ENCODE assay signal across 8 cellular contexts in the genomic region with DNA sequence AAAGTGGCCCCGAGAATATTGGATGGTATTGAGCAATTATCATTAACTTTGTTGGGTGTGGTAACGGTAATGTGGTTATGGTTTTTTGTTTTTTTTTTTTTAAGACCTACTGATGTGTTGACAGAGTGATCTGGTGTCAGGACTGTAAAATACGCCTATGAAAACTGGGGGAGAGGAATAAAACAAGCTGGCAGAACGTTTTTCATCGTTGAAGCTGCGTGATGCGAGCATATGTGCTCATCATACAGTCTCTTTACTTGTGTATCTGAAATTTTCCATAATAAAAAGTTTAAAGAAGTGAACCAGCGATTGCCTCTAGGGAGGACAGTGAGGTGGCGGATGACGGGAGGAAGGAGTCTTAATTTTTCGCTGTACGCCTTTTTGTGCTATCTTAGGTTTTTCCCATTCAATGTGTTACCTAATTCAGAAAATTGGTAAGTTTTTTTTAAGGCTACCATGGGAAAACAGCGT. TPM values are rescaled to one million over a fixed set of nuclear protein-coding genes. Genes with fewer than 3 reads are reported as not detected.
DNase-seq lines count a peak whose midpoint lies in the region; ATAC-seq, FAIRE-seq and TF ChIP-seq lines count a peak whose summit lies in the region.

No MANE protein-coding gene starts in this region.

- no peaks in the 10 kb centered on the region for H4K20me1 ChIP-seq in GM12878 (ENCODE audit: control insufficient read depth, insufficient read depth)

- RAD21 ChIA-PET in GM12878 (lab: Charles Lee; ENCODE audit: unreplicated experiment) = interaction anchor here (1.1 to 2.2 kb wide), 3 partner anchors 122 to 133 kb away, joined by 3 to 13 read pairs (median 4); no protein-coding TSS in a partner anchor

- H3K36me3 ChIP-seq in CD8-positive, alpha-beta memory T cell (ENCODE audit: insufficient read depth, low read length) = peaks cover 3% of the 10 kb centered on the region
- H3K36me3 ChIP-seq in GM12878 (ENCODE audit: control insufficient read depth in 2 of 2, insufficient read depth in 2 of 2, low read length in 1 of 2) = no peaks in the 10 kb centered on the region
- peaks cover 0 to 4% of the 10 kb centered on the region in 2 donors for H3K36me3 ChIP-seq in vagina

- peak overlapping the region; percentile 86 for H3K4me2 ChIP-seq in GM12878 (ENCODE audit: control insufficient read depth, insufficient read depth)

- H3K4me1 Mint-ChIP-seq in CD8-positive, alpha-beta memory T cell = peaks cover 50 to 69% (median 68%) of the 10 kb centered on the region in 3 donors

- peak overlapping the region; percentile 85 for H2AFZ ChIP-seq in GM12878 (ENCODE audit: control insufficient read depth, low read depth, low read length)

- peak overlapping the region; percentile 72 to 98 (median 88) for H3K27ac Mint-ChIP-seq in CD8-positive, alpha-beta memory T cell

- TF ChIP-seq POLR2A in GM12878 (IDR thresholded peaks at IDR 0.05; ENCODE audit: low read depth, low read length) (no peak), vagina (IDR thresholded peaks at IDR 0.05) (no peak)

- SMC1A ChIA-PET in GM12878 (lab: Charles Lee; ENCODE audit: uncharacterized antibody, unreplicated experiment) = interaction anchor here (0.6 to 1.0 kb wide), 4 partner anchors 12 to 225 kb away, joined by 3 read pairs; no protein-coding TSS in a partner anchor

- in situ Hi-C loops in GM12878 (cut with MboI) = no loop called here

- peak overlapping the region; percentile 87 to 96 (median 91) for H3K4me3 Mint-ChIP-seq in CD8-positive, alpha-beta memory T cell

- peaks cover 45% of the 10 kb centered on the region for H3K4me1 ChIP-seq in CD8-positive, alpha-beta memory T cell (ENCODE audit: insufficient read depth, low read length)
- H3K4me1 ChIP-seq in GM12878 (ENCODE audit: control insufficient read depth, insufficient read depth, low read length) = peaks cover 13% of the 10 kb centered on the region
- peaks cover 54% of the 10 kb centered on the region for H3K4me1 ChIP-seq in vagina

- TF ChIP-seq RAD21 in GM12878 (IDR thresholded peaks at IDR 0.05; ENCODE audit: insufficient read depth, low read depth, low read length) = no peak

- peaks cover 0 to 21% (median 2%) of the 10 kb centered on the region in 3 donors for H3K36me3 Mint-ChIP-seq in CD8-positive, alpha-beta memory T cell

- POLR2A ChIA-PET in CD8-positive, alpha-beta memory T cell (lab: Charles Lee) = interaction anchor here (0.7 to 1.6 kb wide), 2 partner anchors 12 to 121 kb away, joined by 4 to 5 read pairs; no protein-coding TSS in a partner anchor
- POLR2A ChIA-PET in GM12878 (lab: Charles Lee) = interaction anchor here (1.4 to 2.0 kb wide), 4 partner anchors 12 to 122 kb away, joined by 3 to 9 read pairs (median 4); no protein-coding TSS in a partner anchor

- peak overlapping the region; percentile 89 for H3K27ac ChIP-seq in CD8-positive, alpha-beta memory T cell (ENCODE audit: low read depth, low read length)
- H3K27ac ChIP-seq in GM12878 (ENCODE audit: control insufficient read depth, insufficient read depth) (peak overlapping the region; percentile 27), vagina (peak overlapping the region; percentile 96)

- DNase-seq in CD8-positive, alpha-beta memory T cell = peak in 1 of 5 donors; percentile 18
- DNase-seq in Jurkat, Clone E6-1 (ENCODE audit: low read depth, low spot score) = no peak
- DNase-seq in GM12878 (ENCODE audit: low read depth, low spot score) = no peak
- DNase-seq in medulla oblongata (ENCODE audit: extremely low spot score) = peak; percentile 8
- no peak for DNase-seq in vagina (ENCODE audit: extremely low spot score in 2 of 2)
- DNase-seq in SW480 (ENCODE audit: low spot score) = no peak
- no peak for DNase-seq in stimulated activated CD4-positive, alpha-beta T cell treated with anti-CD3 and anti-CD28 coated beads, Interleukin-2, amount 100 ng/mL, for 24 hours
- no peak for DNase-seq in GM20000 (ENCODE audit: low spot score)

- H3K27me3 ChIP-seq in CD8-positive, alpha-beta memory T cell (ENCODE audit: insufficient read depth, low read length, poor library complexity, severe bottlenecking) = no peaks in the 10 kb centered on the region
- H3K27me3 ChIP-seq in GM12878 (replicated peaks in 1 of 2; ENCODE audit: control insufficient read depth in 2 of 2, insufficient read depth in 2 of 2, low read length in 1 of 2) (no peaks in the 10 kb centered on the region), vagina (no peaks in the 10 kb centered on the region)

- no peaks in the 10 kb centered on the region for H3K27me3 Mint-ChIP-seq in CD8-positive, alpha-beta memory T cell

- H3K79me2 ChIP-seq in GM12878 (ENCODE audit: control insufficient read depth, insufficient read depth, low read length) = peaks cover 53% of the 10 kb centered on the region

- peak overlapping the region; percentile 85 for H3K4me3 ChIP-seq in CD8-positive, alpha-beta memory T cell (ENCODE audit: low read length)
- peak overlapping the region; percentile 89 for H3K4me3 ChIP-seq in Jurkat, Clone E6-1 (ENCODE audit: low read length)
- peak overlapping the region; percentile 83 for H3K4me3 ChIP-seq in GM12878
- peak overlapping the region; percentile 82 to 94 for H3K4me3 ChIP-seq in vagina

- CTCF ChIA-PET in CD8-positive, alpha-beta memory T cell (lab: Charles Lee) = interaction anchor here (0.6 to 2.5 kb wide), 4 partner anchors 12 to 123 kb away, joined by 3 to 10 read pairs (median 3); no protein-coding TSS in a partner anchor
- CTCF ChIA-PET in GM12878 (lab: Yijun Ruan, JAX) = interaction anchor here (1.1 kb wide), 1 partner anchor 131 kb away, joined by 3 read pairs; no protein-coding TSS in a partner anchor

- no peak for TF ChIP-seq CTCF in GM12878 (IDR thresholded peaks at IDR 0.05 in 2 of 3, conservative IDR thresholded peaks at IDR 0.05 in 1 of 3; ENCODE audit: control insufficient read depth in 2 of 3, extremely low read depth in 1 of 3, insufficient read depth in 1 of 3, low read depth in 3 of 3, low read length in 3 of 3)
- no peak for TF ChIP-seq CTCF in vagina (IDR thresholded peaks at IDR 0.05)
- no peak for TF ChIP-seq CTCF in GM20000 (IDR thresholded peaks at IDR 0.05; ENCODE audit: extremely low read depth, missing control alignments)

- FAIRE-seq in GM12878 (lab: Jason Lieb, UNC) = no peak

- ATAC-seq in GM12878 = no peak

- TF ChIP-seq EP300 in GM12878 (IDR thresholded peaks at IDR 0.05; ENCODE audit: borderline replicate concordance in 1 of 2, control insufficient read depth in 1 of 2, low read depth in 2 of 2, low read length in 2 of 2) = no peak

- 8% methylated on average over 13 of the region's 13 CpGs for WGBS in GM12878 (ENCODE audit: insufficient coverage, insufficient replicate concordance, low lambda C conversion rate, missing lambda C conversion rate)

- intact Hi-C loops in GM12878 (cut with micrococcal nuclease; ENCODE audit: unreplicated experiment) = loop anchor here (5.0 kb wide), 3 partner anchors 60 to 130 kb away; no protein-coding TSS in a partner anchor
- intact Hi-C loops in vagina (cut with DNase I) = no loop called here

- no peaks in the 10 kb centered on the region for H3K9me3 Mint-ChIP-seq in CD8-positive, alpha-beta memory T cell

- no peaks in the 10 kb centered on the region for H3K9me3 ChIP-seq in CD8-positive, alpha-beta memory T cell (ENCODE audit: low read length)
- H3K9me3 ChIP-seq in GM12878 (replicated peaks; ENCODE audit: control insufficient read depth, insufficient read depth, low read length) (no peaks in the 10 kb centered on the region), vagina (no peaks in the 10 kb centered on the region)

- TSS peak; percentile 92 for BruUV-seq in GM12878 (replicated peaks; lab: Mats Ljungman, UMichigan)

- H3K9ac ChIP-seq in GM12878 (ENCODE audit: control insufficient read depth, insufficient read depth, low read length) = peak overlapping the region; percentile 70

TF ChIP-seq in GM12878, 131 proteins besides CTCF, POLR2A, EP300 and RAD21 (continues in another document):
- TF ChIP-seq EZH2 (IDR thresholded peaks at IDR 0.05; ENCODE audit: borderline replicate concordance, control insufficient read depth, low read depth, low read length) = no peak
- no peak for TF ChIP-seq NR2C2 (IDR thresholded peaks at IDR 0.05; ENCODE audit: borderline replicate concordance, control insufficient read depth, insufficient read length, low read depth)
- TF ChIP-seq, protein P1, sequence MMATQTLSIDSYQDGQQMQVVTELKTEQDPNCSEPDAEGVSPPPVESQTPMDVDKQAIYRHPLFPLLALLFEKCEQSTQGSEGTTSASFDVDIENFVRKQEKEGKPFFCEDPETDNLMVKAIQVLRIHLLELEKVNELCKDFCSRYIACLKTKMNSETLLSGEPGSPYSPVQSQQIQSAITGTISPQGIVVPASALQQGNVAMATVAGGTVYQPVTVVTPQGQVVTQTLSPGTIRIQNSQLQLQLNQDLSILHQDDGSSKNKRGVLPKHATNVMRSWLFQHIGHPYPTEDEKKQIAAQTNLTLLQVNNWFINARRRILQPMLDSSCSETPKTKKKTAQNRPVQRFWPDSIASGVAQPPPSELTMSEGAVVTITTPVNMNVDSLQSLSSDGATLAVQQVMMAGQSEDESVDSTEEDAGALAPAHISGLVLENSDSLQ (IDR thresholded peaks at IDR 0.05) = peak; percentile 19; the same call in 1 of the 2 replicates
- TF ChIP-seq ZNF384 (IDR thresholded peaks at IDR 0.05; ENCODE audit: borderline replicate concordance, low read depth, low read length) = 0 out of 2 replicates have a peak, but pooled peaks have one; percentile 53

RNA-seq across cellular contexts. Expression of gene WAPL, which starts 0.8 kb away (rescaled TPM):
- 10 to 100 TPM; 49.7 to 54.2 TPM for total RNA-seq in CD8-positive, alpha-beta memory T cell
- polyA plus RNA-seq in CD8-positive, alpha-beta memory T cell = 41.9 TPM
- 24.1 TPM for polyA plus RNA-seq in Jurkat, Clone E6-1 (2012; ENCODE audit: insufficient read depth, insufficient read length)
- 71.4 and 74.0 TPM in 2 replicates for total RNA-seq in GM12878 (2013; cell fraction: nucleolus; rRNA removed)
- total RNA-seq in GM12878 (2014; rRNA removed) = 31.6 and 42.6 TPM in 2 replicates
- 43.4 and 45.8 TPM in 2 replicates for total RNA-seq in GM12878 (2014; rRNA removed; fragmentation: Illumina TruSeq; extraction: Trizol)
- total RNA-seq in GM12878 (2021) = 31.2 and 31.3 TPM in 2 replicates
- polyA plus RNA-seq in GM12878 (2011; ENCODE audit: low read depth) = 21.1 TPM
- 25.2 and 30.3 TPM in 2 replicates for polyA plus RNA-seq in GM12878 (2011; rRNA removed)
- polyA plus RNA-seq in GM12878 (2011; cell fraction: cytosol; rRNA removed) = 9.3 and 12.5 TPM in 2 replicates
- polyA plus RNA-seq in GM12878 (2011; cell fraction: nucleus; rRNA removed) = 12.7 and 15.3 TPM in 2 replicates
- 23.9 and 24.0 TPM in 2 replicates for polyA plus RNA-seq in GM12878 (2012)
- polyA plus RNA-seq in GM12878 (2014; fragmentation: Illumina TruSeq; extraction: Trizol) = 30.1 and 40.2 TPM in 2 replicates
- polyA plus RNA-seq in GM12878 (2014; fragmentation: Nextera tagmentation; extraction: Ambion mirVana) = 10 to 100 TPM; 15.7 to 18.5 TPM
- 18.4 and 20.3 TPM in 2 replicates for polyA plus RNA-seq in GM12878 (2014; rRNA removed)
- polyA plus RNA-seq in GM12878 (2016; fragmentation: Nextera tagmentation; extraction: Ambion mirVana) = 10 to 100 TPM; 27.8 to 31.0 TPM
- polyA minus RNA-seq in GM12878 (2011; rRNA and poly(A)+ RNA removed) = 25.9 and 48.6 TPM in 2 replicates
- 19.8 and 25.7 TPM in 2 replicates for polyA minus RNA-seq in GM12878 (2011; cell fraction: cytosol; rRNA and poly(A)+ RNA removed)
- polyA minus RNA-seq in GM12878 (2011; cell fraction: nucleus; rRNA and poly(A)+ RNA removed) = 13.3 and 25.1 TPM in 2 replicates
- 26.5 TPM for total RNA-seq in vagina

Comparison
In these comparisons a context has a peak if more than half of its experiments do, and no peak if none do; other contexts are left out.
1. H3K27ac ChIP-seq: peak in every context shown above with its lines; median percentile 96 in vagina; 89 in CD8-positive, alpha-beta memory T cell; 27 in GM12878.